In genomic region chr1:89538361-89538760, GRCh38 we compare ENCODE assay signal across 1 cellular context.
TF ChIP-seq lines count a peak whose summit lies in the region.

No MANE protein-coding gene starts in this region.

TF ChIP-seq in K562, 482 proteins besides CTCF, POLR2A, EP300 and RAD21 (continued from another document and continues in another):
- TF ChIP-seq BRF2 (IDR thresholded peaks at IDR 0.05; ENCODE audit: borderline replicate concordance, insufficient read depth, insufficient read length) (no peak), EP400 (IDR thresholded peaks at IDR 0.05) (peak; percentile 44; the same call in 1 of the 2 replicates), PTRF (tag; IDR thresholded peaks at IDR 0.05) (no peak), CREBBP (IDR thresholded peaks at IDR 0.05; ENCODE audit: low read depth, low read length) (no peak), LARP7 (IDR thresholded peaks at IDR 0.05) (no peak), HNRNPH1 (optimal IDR thresholded peaks at IDR 0.05; ENCODE audit: low read depth, low read length) (no peak), CREM (IDR thresholded peaks at IDR 0.05; ENCODE audit: low read depth) (0 out of 2 replicates have a peak, but pooled peaks have one; percentile 6), FUS (optimal IDR thresholded peaks at IDR 0.05; ENCODE audit: low read depth, low read length) (no peak), KDM5B (IDR thresholded peaks at IDR 0.05; ENCODE audit: insufficient replicate concordance, low read depth, low read length) (no peak), CXXC5 (CRISPR knock-in tag; IDR thresholded peaks at IDR 0.05) (peak; percentile 31), KAT8 (IDR thresholded peaks at IDR 0.05; ENCODE audit: low read depth) (no peak), RFX5 (IDR thresholded peaks at IDR 0.05; ENCODE audit: low read depth, low read length) (no peak), TBL1XR1 (IDR thresholded peaks at IDR 0.05; ENCODE audit: low read length in 2 of 2) (peak in 1 of 2 experiments; percentile 49; a peak in 1 of 4 replicates), SMARCE1 (IDR thresholded peaks at IDR 0.05) (peak; percentile 72), ZNF75A (CRISPR knock-in tag; IDR thresholded peaks at IDR 0.05) (no peak), ZNF134 (CRISPR knock-in tag; conservative IDR thresholded peaks at IDR 0.05) (no peak), TAF15 (IDR thresholded peaks at IDR 0.05; ENCODE audit: low read depth, low read length) (no peak), HDAC1 (IDR thresholded peaks at IDR 0.05) (peak in 1 of 2 experiments; percentile 35; a peak in 1 of 4 replicates), TEAD1 (CRISPR knock-in tag; IDR thresholded peaks at IDR 0.05) (0 out of 4 replicates have a peak, but pooled peaks of 1 of the 2 experiments have one; percentile 34), CTBP1 (IDR thresholded peaks at IDR 0.05; ENCODE audit: borderline replicate concordance) (peak; percentile 60; the same call in 1 of the 2 replicates), NR2C2 (CRISPR knock-in tag; IDR thresholded peaks at IDR 0.05) (no peak), NR2C2 (tag; IDR thresholded peaks at IDR 0.05) (no peak), ATF2 (CRISPR knock-in tag; IDR thresholded peaks at IDR 0.05) (no peak), TFAM (CRISPR knock-in tag; conservative IDR thresholded peaks at IDR 0.05) (no peak), MIER1 (IDR thresholded peaks at IDR 0.05; ENCODE audit: low read depth) (no peak), SMARCC2 (IDR thresholded peaks at IDR 0.05; ENCODE audit: low read depth) (no peak), CBFA2T3 (IDR thresholded peaks at IDR 0.05) (peak; percentile 76), CTCFL (IDR thresholded peaks at IDR 0.05; ENCODE audit: borderline replicate concordance, insufficient read depth, low read depth, low read length, poor library complexity, severe bottlenecking) (no peak), ZNF589 (CRISPR knock-in tag; IDR thresholded peaks at IDR 0.05; ENCODE audit: low read depth) (peak; percentile 86), CGGBP1 (CRISPR knock-in tag; IDR thresholded peaks at IDR 0.05) (no peak), MEIS2 (IDR thresholded peaks at IDR 0.05; ENCODE audit: partially characterized antibody) (peak; percentile 77), ZNF12 (CRISPR knock-in tag; IDR thresholded peaks at IDR 0.05) (no peak), TRIM28 (IDR thresholded peaks at IDR 0.05) (no peak; the same call in 1 of the 2 replicates), SMARCA4 (IDR thresholded peaks at IDR 0.05) (peak; percentile 86), TAF9B (IDR thresholded peaks at IDR 0.05; ENCODE audit: partially characterized antibody) (peak; percentile 22), SMAD1 (IDR thresholded peaks at IDR 0.05; ENCODE audit: low read depth, low read length, partially characterized antibody) (no peak), ETV1 (tag; conservative IDR thresholded peaks at IDR 0.05; ENCODE audit: low read depth) (peak; percentile 69), ZNF764 (CRISPR knock-in tag; IDR thresholded peaks at IDR 0.05; ENCODE audit: low read depth) (no peak), XRCC4 (IDR thresholded peaks at IDR 0.05; ENCODE audit: extremely low read depth, insufficient read depth, insufficient read length) (no peak), KDM1A (IDR thresholded peaks at IDR 0.05) (peak; percentile 48 to 69; a peak in 3 of 4 replicates), ZNF175 (CRISPR knock-in tag; IDR thresholded peaks at IDR 0.05; ENCODE audit: low read depth) (peak; percentile 50; the same call in 1 of the 2 replicates), NKRF (IDR thresholded peaks at IDR 0.05; ENCODE audit: borderline replicate concordance) (no peak), CHD7 (IDR thresholded peaks at IDR 0.05; ENCODE audit: low read depth, low read length) (no peak), L3MBTL2 (IDR thresholded peaks at IDR 0.05) (no peak), ZNF445 (CRISPR knock-in tag; IDR thresholded peaks at IDR 0.05; ENCODE audit: low read depth) (0 out of 2 replicates have a peak, but pooled peaks have one; percentile 30), ZNF644 (tag; IDR thresholded peaks at IDR 0.05; ENCODE audit: low read depth) (peak; percentile 79), MAZ (CRISPR knock-in tag; conservative IDR thresholded peaks at IDR 0.05 in 1 of 2, IDR thresholded peaks at IDR 0.05 in 1 of 2) (peak in 1 of 2 experiments; percentile 46; a peak in 2 of 4 replicates), HDAC6 (IDR thresholded peaks at IDR 0.05; ENCODE audit: low read depth, low read length) (no peak), COPS2 (conservative IDR thresholded peaks at IDR 0.05) (no peak), EHMT2 (IDR thresholded peaks at IDR 0.05) (0 out of 2 replicates have a peak, but pooled peaks have one; percentile 8), POLR3A (IDR thresholded peaks at IDR 0.05; ENCODE audit: borderline replicate concordance, extremely low read depth, insufficient read depth, insufficient read length) (no peak), SOX6 (IDR thresholded peaks at IDR 0.05) (peak; percentile 95), BDP1 (IDR thresholded peaks at IDR 0.05; ENCODE audit: insufficient read depth, insufficient read length) (no peak)
